6 cellular contexts compared by ENCODE assay signal in genomic region chr11:57476223-57476882, GRCh38. TPM values are rescaled to one million over a fixed set of nuclear protein-coding genes. Genes with fewer than 3 reads are reported as not detected.
DNase-seq lines count a peak whose midpoint lies in the region; ATAC-seq and TF ChIP-seq lines count a peak whose summit lies in the region.

No MANE protein-coding gene starts in this region.

- DNase-seq in GM12865 (ENCODE audit: low read depth) = peak; percentile 65
- peak; percentile 38 for DNase-seq in activated naive CD8-positive, alpha-beta T cell treated with anti-CD3 and anti-CD28 coated beads, Interleukin-2, amount 50 U/mL, for 24 hours
- peak in 2 of 3 donors; percentile 48 to 72 for DNase-seq in mucosa of descending colon
- DNase-seq in NCI-H1092 treated with DMSO at 0.1 percent for 48 hours (lab: John Stamatoyannopoulos, UW) = no peak

- ATAC-seq in HG03095 (IDR thresholded peaks at IDR 0.05; ENCODE audit: unreplicated experiment) (peak; percentile 32), mucosa of descending colon (peak; percentile 69), GM21367 (IDR thresholded peaks at IDR 0.05; ENCODE audit: unreplicated experiment) (no peak)
- peak; percentile 25 for ATAC-seq in activated naive CD8-positive, alpha-beta T cell treated with anti-CD3 and anti-CD28 coated beads, Interleukin-2, amount 50 U/mL, for 24 hours

- H3K4me1 Mint-ChIP-seq in activated naive CD8-positive, alpha-beta T cell treated with anti-CD3 and anti-CD28 coated beads, Interleukin-2, amount 50 U/mL, for 24 hours = peaks cover 33% of the 10 kb centered on the region

- H3K27me3 Mint-ChIP-seq in activated naive CD8-positive, alpha-beta T cell treated with anti-CD3 and anti-CD28 coated beads, Interleukin-2, amount 50 U/mL, for 24 hours = peaks cover 21% of the 10 kb centered on the region

- peak overlapping the region; percentile 70 for H3K27ac Mint-ChIP-seq in activated naive CD8-positive, alpha-beta T cell treated with anti-CD3 and anti-CD28 coated beads, Interleukin-2, amount 50 U/mL, for 24 hours

- H3K4me3 ChIP-seq in GM12865 (ENCODE audit: low read depth, low read length) (peak overlapping the region; percentile 76), mucosa of descending colon (no peak overlapping the region)

- intact Hi-C loops in mucosa of descending colon (cut with DNase I, micrococcal nuclease) = no loop called here

- no peaks in the 10 kb centered on the region for H3K9me3 ChIP-seq in mucosa of descending colon

- H3K9me3 Mint-ChIP-seq in activated naive CD8-positive, alpha-beta T cell treated with anti-CD3 and anti-CD28 coated beads, Interleukin-2, amount 50 U/mL, for 24 hours = no peaks in the 10 kb centered on the region

- H3K36me3 Mint-ChIP-seq in activated naive CD8-positive, alpha-beta T cell treated with anti-CD3 and anti-CD28 coated beads, Interleukin-2, amount 50 U/mL, for 24 hours (ENCODE audit: low read depth) = peaks cover 2% of the 10 kb centered on the region

- H3K36me3 ChIP-seq in mucosa of descending colon (ENCODE audit: low read depth) = no peaks in the 10 kb centered on the region

- H3K4me1 ChIP-seq in mucosa of descending colon (ENCODE audit: low read depth) = peaks cover 23% of the 10 kb centered on the region

- H3K4me3 Mint-ChIP-seq in activated naive CD8-positive, alpha-beta T cell treated with anti-CD3 and anti-CD28 coated beads, Interleukin-2, amount 50 U/mL, for 24 hours = peak overlapping the region; percentile 69

- no peak for TF ChIP-seq CTCF in GM12865 (IDR thresholded peaks at IDR 0.05; ENCODE audit: insufficient read depth, low read depth, low read length, missing control alignments)
- TF ChIP-seq CTCF in mucosa of descending colon (IDR thresholded peaks at IDR 0.05) = no peak

RNA-seq across cellular contexts. Expression of gene RTN4RL2, which starts 16.0 kb away (rescaled TPM):
- under 1 TPM; 0.38 to 0.73 (median 0.48) TPM for total RNA-seq in mucosa of descending colon

RNA-seq across cellular contexts. Expression of gene SLC43A1, which starts 39.1 kb away (rescaled TPM):
- total RNA-seq in mucosa of descending colon = 10 to 100 TPM in 1 of 3 donors, 1 to 10 TPM in 2; 8.3 to 22.6 (median 9.9) TPM

RNA-seq across cellular contexts. Expression of gene SLC43A3, which starts 49.4 kb away (rescaled TPM):
- total RNA-seq in mucosa of descending colon = 10 to 100 TPM in 2 of 3 donors, 1 to 10 TPM in 1; 6.3 to 24.4 (median 16.9) TPM

RNA-seq across cellular contexts. Expression of gene TIMM10, which starts 54.2 kb away (rescaled TPM):
- 10 to 100 TPM; 25.5 to 50.1 (median 49.9) TPM for total RNA-seq in mucosa of descending colon
